Comparison of ENCODE assay signal across 8 cellular contexts in the genomic region with DNA sequence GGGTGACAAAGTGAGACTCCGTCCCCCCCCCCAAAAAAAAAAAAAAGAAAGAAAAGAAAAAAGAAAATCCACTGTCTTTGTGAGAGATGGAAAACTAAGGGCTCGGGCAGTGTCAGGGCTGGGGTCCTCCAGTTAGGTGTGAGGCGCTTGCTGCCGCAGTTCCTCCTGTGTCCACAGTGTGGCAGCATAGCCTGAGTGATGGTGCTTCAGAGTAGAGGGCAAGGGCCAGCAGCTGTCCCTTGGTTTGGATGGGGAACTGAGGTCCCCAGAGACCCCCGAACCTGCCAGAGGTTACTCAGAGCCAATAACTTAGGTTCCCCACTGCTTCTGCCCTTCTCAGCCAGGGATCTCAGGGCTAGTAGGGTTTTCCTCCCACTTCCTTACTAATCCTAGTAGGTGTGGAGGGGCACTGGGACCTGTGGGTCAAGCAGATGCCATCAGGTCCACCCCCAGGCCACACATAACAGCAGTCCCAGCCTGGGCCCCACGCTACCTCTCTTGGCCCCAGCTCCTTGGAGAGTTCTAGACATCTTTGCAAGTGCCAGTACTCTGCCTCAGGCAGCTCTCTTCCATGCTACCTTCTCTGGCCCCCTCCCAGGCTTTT. TPM values are rescaled to one million over a fixed set of nuclear protein-coding genes. Genes with fewer than 3 reads are reported as not detected.
DNase-seq lines count a peak whose midpoint lies in the region; ATAC-seq and TF ChIP-seq lines count a peak whose summit lies in the region.

No MANE protein-coding gene starts in this region.

- no peaks in the 10 kb centered on the region for H3K9me3 Mint-ChIP-seq in activated naive CD8-positive, alpha-beta T cell treated with anti-CD3 and anti-CD28 coated beads, Interleukin-2, amount 10 ng/mL, durations not matched to agents 7 days and 5 days

- POLR2A ChIA-PET in activated naive CD8-positive, alpha-beta T cell treated with anti-CD3 and anti-CD28 coated beads, Interleukin-2, amount 10 ng/mL, durations not matched to agents 7 days and 5 days (lab: Charles Lee): no interaction called here

- no peaks in the 10 kb centered on the region for H3K9me3 ChIP-seq in DOHH2 (ENCODE audit: control insufficient read depth, insufficient read depth, low read length)
- no peaks in the 10 kb centered on the region for H3K9me3 ChIP-seq in SU-DHL-6 (ENCODE audit: insufficient read depth, low read length)
- H3K9me3 ChIP-seq in heart left ventricle: no peaks in the 10 kb centered on the region

- H3K27me3 ChIP-seq in DOHH2 (ENCODE audit: control insufficient read depth, low read length) (no peaks in the 10 kb centered on the region), SU-DHL-6 (ENCODE audit: low read length) (no peaks in the 10 kb centered on the region), heart left ventricle (no peaks in the 10 kb centered on the region)

- ATAC-seq in activated naive CD8-positive, alpha-beta T cell treated with anti-CD3 and anti-CD28 coated beads, Interleukin-2, amount 10 ng/mL, durations not matched to agents 7 days and 5 days (ENCODE audit: low read depth): peak; percentile 85
- ATAC-seq in heart left ventricle (peak; percentile 78 to 90 (median 88)), GM21367 (IDR thresholded peaks at IDR 0.05; ENCODE audit: unreplicated experiment) (no peak), HG03565 (IDR thresholded peaks at IDR 0.05; ENCODE audit: unreplicated experiment) (no peak)

- H3K4me1 ChIP-seq in DOHH2 (ENCODE audit: control insufficient read depth, low read length) (no peaks in the 10 kb centered on the region), heart left ventricle (peaks cover 0 to 15% (median 1%) of the 10 kb centered on the region in 12 donors)

- no peak overlapping the region for H3K4me2 ChIP-seq in DOHH2 (ENCODE audit: low read length)
- no peak overlapping the region for H3K4me2 ChIP-seq in SU-DHL-6 (ENCODE audit: low read depth, low read length, poor library complexity, severe bottlenecking)

- TF ChIP-seq CTCF in DOHH2 (IDR thresholded peaks at IDR 0.05; ENCODE audit: low read depth, low read length, poor library complexity, severe bottlenecking) (peak; percentile 85), SU-DHL-6 (IDR thresholded peaks at IDR 0.05; ENCODE audit: insufficient read depth, low read length, poor library complexity, severe bottlenecking) (peak; percentile 89), heart left ventricle (IDR thresholded peaks at IDR 0.05) (peak; percentile 86 to 92 (median 90))

- H3K79me2 ChIP-seq in DOHH2 (ENCODE audit: control insufficient read depth, low read length) (no peaks in the 10 kb centered on the region), SU-DHL-6 (ENCODE audit: insufficient read depth, low read length) (no peaks in the 10 kb centered on the region)

- H3K36me3 ChIP-seq in DOHH2 (ENCODE audit: control insufficient read depth, low read length): no peaks in the 10 kb centered on the region
- H3K36me3 ChIP-seq in SU-DHL-6 (ENCODE audit: low read length): no peaks in the 10 kb centered on the region
- H3K36me3 ChIP-seq in heart left ventricle: no peaks in the 10 kb centered on the region

- in situ Hi-C loops in KBM-7 (cut with MboI; ENCODE audit: low pct_unique_long_range_greater_than_20kb, low sequenced_read_pairs): loop anchor here (10.0 kb wide), 1 partner anchor 57 kb away; no protein-coding TSS in a partner anchor

- H3K27ac ChIP-seq in DOHH2 (ENCODE audit: low read depth, low read length) (no peak overlapping the region), SU-DHL-6 (ENCODE audit: low read depth, low read length) (no peak overlapping the region), heart left ventricle (no peak overlapping the region)

- no peak overlapping the region for H2AFZ ChIP-seq in SU-DHL-6 (ENCODE audit: low read depth, low read length, severe bottlenecking)

- intact Hi-C loops in heart left ventricle (cut with DNase I): loop anchor here in 6 of 10 donors (2.0 to 10.0 kb wide), 5 partner anchors 41 to 105 kb away; a partner anchor contains a TSS

- no peaks in the 10 kb centered on the region for H3K4me1 Mint-ChIP-seq in activated naive CD8-positive, alpha-beta T cell treated with anti-CD3 and anti-CD28 coated beads, Interleukin-2, amount 10 ng/mL, durations not matched to agents 7 days and 5 days

- no peak overlapping the region for H3K4me3 ChIP-seq in DOHH2 (ENCODE audit: low read length)
- H3K4me3 ChIP-seq in SU-DHL-6 (ENCODE audit: insufficient read depth, low read length, poor library complexity, severe bottlenecking): no peak overlapping the region
- no peak overlapping the region for H3K4me3 ChIP-seq in heart left ventricle

- H3K4me3 Mint-ChIP-seq in activated naive CD8-positive, alpha-beta T cell treated with anti-CD3 and anti-CD28 coated beads, Interleukin-2, amount 10 ng/mL, durations not matched to agents 7 days and 5 days: no peak overlapping the region

- no peaks in the 10 kb centered on the region for H3K27me3 Mint-ChIP-seq in activated naive CD8-positive, alpha-beta T cell treated with anti-CD3 and anti-CD28 coated beads, Interleukin-2, amount 10 ng/mL, durations not matched to agents 7 days and 5 days

- H3K36me3 Mint-ChIP-seq in activated naive CD8-positive, alpha-beta T cell treated with anti-CD3 and anti-CD28 coated beads, Interleukin-2, amount 10 ng/mL, durations not matched to agents 7 days and 5 days: peaks cover 1% of the 10 kb centered on the region

- H3K9ac ChIP-seq in SU-DHL-6 (ENCODE audit: low read length): no peak overlapping the region

- no peaks in the 10 kb centered on the region for H3K9me2 ChIP-seq in DOHH2 (replicated peaks; ENCODE audit: control insufficient read depth, low read length)
- H3K9me2 ChIP-seq in SU-DHL-6 (replicated peaks; ENCODE audit: insufficient read depth, low read length): no peaks in the 10 kb centered on the region

- H3K27ac Mint-ChIP-seq in activated naive CD8-positive, alpha-beta T cell treated with anti-CD3 and anti-CD28 coated beads, Interleukin-2, amount 10 ng/mL, durations not matched to agents 7 days and 5 days: no peak overlapping the region

- H4K20me1 ChIP-seq in DOHH2 (ENCODE audit: control insufficient read depth, insufficient read depth, low read depth, low read length) (no peaks in the 10 kb centered on the region), SU-DHL-6 (ENCODE audit: low read depth, low read length) (no peaks in the 10 kb centered on the region)

- 11 to 12% (median 12%) methylated on average over 5 to 6 of the region's 6 CpGs for WGBS in heart left ventricle, 4 donors

- H3F3A ChIP-seq in DOHH2 (ENCODE audit: control insufficient read depth, insufficient read depth): peaks cover 3% of the 10 kb centered on the region; the same call in 1 of the 2 replicates
- 0 out of 2 replicates have a peak, but pooled peaks cover under 1% of the 10 kb centered on the region for H3F3A ChIP-seq in SU-DHL-6 (ENCODE audit: insufficient read depth)

- DNase-seq in KBM-7: peak; percentile 71
- peak; percentile 79 for DNase-seq in activated naive CD8-positive, alpha-beta T cell treated with anti-CD3 and anti-CD28 coated beads, Interleukin-2, amount 10 ng/mL, durations not matched to agents 7 days and 5 days
- DNase-seq in heart left ventricle: peak; percentile 60 to 85 (median 74)
- DNase-seq in renal cortical epithelial cell (ENCODE audit: low read depth): peak; percentile 30

- TF ChIP-seq POLR2A in heart left ventricle (IDR thresholded peaks at IDR 0.05): no peak

RNA-seq across cellular contexts. Expression of a gene that starts 7.9 kb away (rescaled TPM):
- total RNA-seq in activated naive CD8-positive, alpha-beta T cell treated with anti-CD3 and anti-CD28 coated beads, Interleukin-2, amount 10 ng/mL, durations not matched to agents 7 days and 5 days: 10 to 100 TPM; 21.3 to 21.6 TPM
- 10 to 100 TPM in 5 of 9 donors, 1 to 10 TPM in 4; 6.8 to 20.7 (median 10.8) TPM for total RNA-seq in heart left ventricle
- polyA plus RNA-seq in heart left ventricle: 1 to 10 TPM; 5.3 to 8.9 TPM
- total RNA-seq in renal cortical epithelial cell: 30.4 and 46.4 TPM in 2 replicates

RNA-seq across cellular contexts. Expression of a gene that starts 33.9 kb away (rescaled TPM):
- total RNA-seq in activated naive CD8-positive, alpha-beta T cell treated with anti-CD3 and anti-CD28 coated beads, Interleukin-2, amount 10 ng/mL, durations not matched to agents 7 days and 5 days: 100 to 1,000 TPM; 133 to 134 TPM
- 100 to 1,000 TPM; 147 to 233 (median 198) TPM for total RNA-seq in heart left ventricle
- polyA plus RNA-seq in heart left ventricle: 100 to 1,000 TPM in 1 of 2 donors, 10 to 100 TPM in 1; 89.2 to 122 TPM
- total RNA-seq in renal cortical epithelial cell: 103 and 124 TPM in 2 replicates

RNA-seq across cellular contexts. Expression of a gene that starts 41.0 kb away (rescaled TPM):
- total RNA-seq in activated naive CD8-positive, alpha-beta T cell treated with anti-CD3 and anti-CD28 coated beads, Interleukin-2, amount 10 ng/mL, durations not matched to agents 7 days and 5 days: 100 to 1,000 TPM; 334 to 354 TPM
- total RNA-seq in heart left ventricle (100 to 1,000 TPM; 218 to 535 (median 307) TPM), renal cortical epithelial cell (343 and 451 TPM in 2 replicates)
- 100 to 1,000 TPM; 321 to 364 TPM for polyA plus RNA-seq in heart left ventricle

RNA-seq across cellular contexts. Expression of a gene that starts 42.9 kb away (rescaled TPM):
- 10 to 100 TPM; 14.0 to 14.7 TPM for total RNA-seq in activated naive CD8-positive, alpha-beta T cell treated with anti-CD3 and anti-CD28 coated beads, Interleukin-2, amount 10 ng/mL, durations not matched to agents 7 days and 5 days
- total RNA-seq in heart left ventricle (10 to 100 TPM; 23.2 to 46.9 (median 26.7) TPM), renal cortical epithelial cell (88.2 and 154 TPM in 2 replicates)
- 10 to 100 TPM; 18.8 to 27.4 TPM for polyA plus RNA-seq in heart left ventricle

Comparison
In these comparisons a context has a peak if more than half of its experiments do, and no peak if none do; other contexts are left out.
1. ATAC-seq: peak in activated naive CD8-positive, alpha-beta T cell treated with anti-CD3 and anti-CD28 coated beads, Interleukin-2, amount 10 ng/mL, durations not matched to agents 7 days and 5 days (single experiment) and heart left ventricle (4 of 4); none in GM21367 (single experiment) and HG03565 (single experiment).
2. Peak in every context shown above with its lines, with median percentiles within 50 percentile points of each other: CTCF ChIP-seq and DNase-seq.